Comparison of ENCODE assay signal across 26 cellular contexts in genomic region chr10:35657621-35658020, GRCh38. TPM values are rescaled to one million over a fixed set of nuclear protein-coding genes. Genes with fewer than 3 reads are reported as not detected.
"Had no signal": no experiment of that assay in that cellular context is flagged by ENCODE, and none has a peak within 500 bp of the region (broad histone marks: within the 10 kb centered on the region; RNA-seq: fewer than 3 reads in every experiment).

No MANE protein-coding gene starts in this region.

- H3K36me3 ChIP-seq: Peyer's patch, SJSA1 had no signal

- DNase-seq: Kasumi-1, MM.1S, NCI-H1092 treated with DMSO at 0.1 percent for 48 hours, NCI-H1436, NCI-H187, NCI-H2029, NCI-H2171, NCI-H226, NCI-H446, NCI-H510A, NCI-H524 treated with DMSO at 0.1 percent for 48 hours, NCI-H69, NCI-H774, PC-9, Peyer's patch, Right ventricle myocardium superior, SIG-M5 had no signal

- H3K27ac Mint-ChIP-seq: IgD-negative memory B cell had no signal

- H3K27ac ChIP-seq: HL-60, KMS-11, PC-9, Peyer's patch, SJSA1, SK-N-MC had no signal

- H3K27me3 ChIP-seq: Peyer's patch had no signal

- H3K4me2 ChIP-seq: KMS-11, PC-9 had no signal

- H3K9ac ChIP-seq: KMS-11 had no signal

- H3K4me3 ChIP-seq: K562, PC-9, Peyer's patch, SJSA1, SK-N-MC had no signal

- ATAC-seq: K562 had no signal

- H3K4me1 ChIP-seq: Peyer's patch, SJSA1 had no signal

- H3K4me3 Mint-ChIP-seq: IgD-negative memory B cell had no signal

- H2AFZ ChIP-seq: PC-9 had no signal

- H3K9me3 ChIP-seq: Peyer's patch, SJSA1 had no signal

RNA-seq across cellular contexts. Expression of gene FZD8, which starts 15.5 kb away (rescaled TPM):
- total RNA-seq: PC-9 had no signal
- polyA plus RNA-seq: IgD-negative memory B cell had no signal

RNA-seq across cellular contexts. Expression of gene GJD4, which starts 52.5 kb away (rescaled TPM):
- total RNA-seq: K562, M059J, OCI-LY7, PC-9, Peyer's patch, Right ventricle myocardium superior, RPMI7951 had no signal
- polyA plus RNA-seq: IgD-negative memory B cell, K562 had no signal
